1 cellular context compared by ENCODE assay signal in genomic region chr6:116221067-116221466, GRCh38.
TF ChIP-seq lines count a peak whose summit lies in the region.

No MANE protein-coding gene starts in this region.

TF ChIP-seq in IMR-90, 13 proteins besides CTCF, POLR2A, EP300 and RAD21:
- TF ChIP-seq CHD1 (IDR thresholded peaks at IDR 0.05; ENCODE audit: low read depth, low read length) (no peak), MAFK (IDR thresholded peaks at IDR 0.05; ENCODE audit: low read depth, low read length) (no peak), SMC3 (IDR thresholded peaks at IDR 0.05; ENCODE audit: low read depth, low read length) (no peak), NFE2L2 (IDR thresholded peaks at IDR 0.05; ENCODE audit: low read depth, low read length) (no peak), RFX5 (IDR thresholded peaks at IDR 0.05; ENCODE audit: low read depth, low read length) (no peak), BHLHE40 (IDR thresholded peaks at IDR 0.05; ENCODE audit: low read depth, low read length) (no peak), MAZ (IDR thresholded peaks at IDR 0.05; ENCODE audit: borderline replicate concordance, low read depth, low read length) (no peak)
